In the genomic region with DNA sequence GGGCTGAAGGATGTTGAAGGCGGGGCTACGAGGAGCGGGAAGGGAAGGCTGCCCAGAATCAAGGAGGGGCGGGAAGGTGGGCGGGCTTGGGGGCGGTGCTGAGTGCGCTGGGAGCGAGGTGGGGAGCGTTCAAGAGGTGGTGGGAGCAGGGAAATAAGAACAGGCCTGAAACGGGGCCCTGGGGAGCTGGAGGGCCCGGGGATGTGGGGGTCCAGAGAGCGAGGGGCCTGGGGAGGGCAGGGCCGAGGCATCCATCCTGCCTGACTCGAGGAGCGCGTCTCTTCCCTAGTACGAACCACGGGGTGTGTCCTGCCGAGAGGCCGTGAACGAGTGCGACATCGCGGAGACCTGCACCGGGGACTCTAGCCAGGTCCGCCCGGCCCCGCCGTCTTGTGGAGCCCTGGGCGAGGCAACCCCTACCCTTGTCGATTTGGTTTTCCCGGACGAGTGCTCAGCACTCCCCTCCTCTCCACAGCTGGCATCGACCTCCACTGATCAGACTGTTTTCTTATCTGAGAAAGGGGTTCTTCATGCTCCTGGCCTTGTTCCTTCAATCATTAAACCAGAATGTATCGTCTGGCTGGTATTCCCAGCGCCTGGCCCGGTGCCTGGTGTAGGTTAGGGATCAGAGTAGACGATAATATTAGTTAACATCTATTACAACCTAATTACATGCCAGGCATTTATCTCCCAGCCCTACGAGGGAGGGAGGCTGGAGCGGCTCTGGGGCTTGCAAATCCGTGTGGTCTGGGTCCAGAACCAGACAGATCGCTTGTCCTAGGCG, we compare ENCODE assay signal across 1 cellular context.
TF ChIP-seq lines count a peak whose summit lies in the region.

No MANE protein-coding gene starts in this region.

TF ChIP-seq in SK-N-SH, 30 proteins besides CTCF, POLR2A, EP300 and RAD21:
- TF ChIP-seq TAF1 (IDR thresholded peaks at IDR 0.05; ENCODE audit: borderline replicate concordance, low read depth, low read length) (no peak), MAX (IDR thresholded peaks at IDR 0.05; ENCODE audit: low read depth) (0 out of 2 replicates have a peak, but pooled peaks have one; percentile 49), YY1 (IDR thresholded peaks at IDR 0.05; ENCODE audit: low read depth) (no peak), RCOR1 (IDR thresholded peaks at IDR 0.05; ENCODE audit: low read length) (peak; percentile 65; the same call in 1 of the 2 replicates), GATA2 (CRISPR knock-in tag; IDR thresholded peaks at IDR 0.05) (peak; percentile 62)
TF ChIP-seq in SK-N-SH: peak in this region for 3.
